9 cellular contexts compared by ENCODE assay signal in genomic region chr22:35649636-35650250, GRCh38. TPM values are rescaled to one million over a fixed set of nuclear protein-coding genes. Genes with fewer than 3 reads are reported as not detected.
DNase-seq lines count a peak whose midpoint lies in the region; ATAC-seq and TF ChIP-seq lines count a peak whose summit lies in the region.
"Had no signal": no experiment of that assay in that cellular context is flagged by ENCODE, and none has a peak within 500 bp of the region (broad histone marks: within the 10 kb centered on the region; RNA-seq: fewer than 3 reads in every experiment).

No MANE protein-coding gene starts in this region.

- no peak overlapping the region; the same call in 1 of the 2 replicates for H3K9ac ChIP-seq in SU-DHL-6 (ENCODE audit: low read length)

- H3K4me3 Mint-ChIP-seq in stimulated activated memory B cell treated with anti-CD40 and anti-IgM and Interleukin-4, amounts not matched to agents 10 μg/mL and 1 μg/mL and 100 μg/mL, for 72 hours = peak overlapping the region; percentile 98
- H3K4me3 Mint-ChIP-seq: neural crest cell had no signal

- no peaks in the 10 kb centered on the region for H3K27me3 ChIP-seq in SU-DHL-6 (ENCODE audit: low read length)

- H3K79me2 ChIP-seq in SU-DHL-6 (ENCODE audit: insufficient read depth, low read length) = no peaks in the 10 kb centered on the region

- no peaks in the 10 kb centered on the region for H3K9me2 ChIP-seq in SU-DHL-6 (replicated peaks; ENCODE audit: insufficient read depth, low read length)

- peaks cover 21% of the 10 kb centered on the region for H3F3A ChIP-seq in SU-DHL-6 (ENCODE audit: insufficient read depth)

- no peak for ATAC-seq in stimulated activated memory B cell treated with anti-CD40 and anti-IgM and Interleukin-4, amounts not matched to agents 10 μg/mL and 1 μg/mL and 100 μg/mL, for 72 hours
- no peak for ATAC-seq in SK-N-SH treated with all-trans-retinoic acid at 6 μM for 48 hours

- H2AFZ ChIP-seq in SU-DHL-6 (ENCODE audit: low read depth, low read length, severe bottlenecking) = no peak overlapping the region

- peaks cover 10% of the 10 kb centered on the region for H3K36me3 Mint-ChIP-seq in stimulated activated memory B cell treated with anti-CD40 and anti-IgM and Interleukin-4, amounts not matched to agents 10 μg/mL and 1 μg/mL and 100 μg/mL, for 72 hours

- DNase-seq in GM12865 (ENCODE audit: low read depth) = no peak
- DNase-seq in fibroblast of the aortic adventitia (ENCODE audit: low read depth) = no peak
- DNase-seq in NCI-H128 (lab: John Stamatoyannopoulos, UW; ENCODE audit: unreplicated experiment) = no peak
- no peak for DNase-seq in occipital lobe (lab: John Stamatoyannopoulos, UW)
- DNase-seq: Karpas-422 had no signal

- peak overlapping the region; percentile 98 for H3K27ac Mint-ChIP-seq in stimulated activated memory B cell treated with anti-CD40 and anti-IgM and Interleukin-4, amounts not matched to agents 10 μg/mL and 1 μg/mL and 100 μg/mL, for 72 hours

- H3K27me3 Mint-ChIP-seq in stimulated activated memory B cell treated with anti-CD40 and anti-IgM and Interleukin-4, amounts not matched to agents 10 μg/mL and 1 μg/mL and 100 μg/mL, for 72 hours = no peaks in the 10 kb centered on the region

- no peaks in the 10 kb centered on the region for H4K20me1 ChIP-seq in SU-DHL-6 (ENCODE audit: low read depth, low read length)

- H3K9me3 ChIP-seq in SU-DHL-6 (ENCODE audit: insufficient read depth, low read length) = no peaks in the 10 kb centered on the region

- no peaks in the 10 kb centered on the region for H3K9me3 Mint-ChIP-seq in stimulated activated memory B cell treated with anti-CD40 and anti-IgM and Interleukin-4, amounts not matched to agents 10 μg/mL and 1 μg/mL and 100 μg/mL, for 72 hours
- H3K9me3 Mint-ChIP-seq: neural crest cell had no signal

- no peak overlapping the region for H3K27ac ChIP-seq in SU-DHL-6 (ENCODE audit: low read depth, low read length)

- H3K36me3 ChIP-seq in SU-DHL-6 (ENCODE audit: low read length) = no peaks in the 10 kb centered on the region

- peak overlapping the region; percentile 84 for H3K4me2 ChIP-seq in SU-DHL-6 (ENCODE audit: low read depth, low read length, poor library complexity, severe bottlenecking)

- no peak for TF ChIP-seq CTCF in GM12865 (IDR thresholded peaks at IDR 0.05; ENCODE audit: insufficient read depth, low read depth, low read length, missing control alignments)
- TF ChIP-seq CTCF in SU-DHL-6 (IDR thresholded peaks at IDR 0.05; ENCODE audit: insufficient read depth, low read length, poor library complexity, severe bottlenecking) = no peak
- no peak for TF ChIP-seq CTCF in fibroblast of the aortic adventitia (IDR thresholded peaks at IDR 0.05; ENCODE audit: insufficient read depth, low read length)

- H3K4me1 Mint-ChIP-seq in stimulated activated memory B cell treated with anti-CD40 and anti-IgM and Interleukin-4, amounts not matched to agents 10 μg/mL and 1 μg/mL and 100 μg/mL, for 72 hours = peaks cover 30% of the 10 kb centered on the region
- H3K4me1 Mint-ChIP-seq: neural crest cell had no signal

- H3K4me3 ChIP-seq in GM12865 (ENCODE audit: low read depth, low read length) (peak overlapping the region; percentile 93), SU-DHL-6 (ENCODE audit: insufficient read depth, low read length, poor library complexity, severe bottlenecking) (no peak overlapping the region), fibroblast of the aortic adventitia (ENCODE audit: low read depth, low read length) (peak overlapping the region; percentile 79)

TF ChIP-seq in SK-N-SH treated with all-trans-retinoic acid at 6 μM for 48 hours, 23 proteins besides CTCF, POLR2A, EP300 and RAD21:
- no peak for TF ChIP-seq TSHZ2 (CRISPR knock-in tag; IDR thresholded peaks at IDR 0.05)
- no peak for TF ChIP-seq ZNF8 (CRISPR knock-in tag; IDR thresholded peaks at IDR 0.05)
- no peak for TF ChIP-seq PATZ1 (CRISPR knock-in tag; IDR thresholded peaks at IDR 0.05; ENCODE audit: borderline replicate concordance)
- no peak for TF ChIP-seq PPARA (CRISPR knock-in tag; IDR thresholded peaks at IDR 0.05; ENCODE audit: borderline replicate concordance)
- TF ChIP-seq ZC3H10 (CRISPR knock-in tag; IDR thresholded peaks at IDR 0.05) = no peak
- TF ChIP-seq CSDC2 (CRISPR knock-in tag; IDR thresholded peaks at IDR 0.05) = no peak
- no peak for TF ChIP-seq GLIS3 (CRISPR knock-in tag; IDR thresholded peaks at IDR 0.05)

RNA-seq across cellular contexts. Expression of gene APOL6, which starts 1.5 kb away (rescaled TPM):
- total RNA-seq in fibroblast of the aortic adventitia (ENCODE audit: low replicate concordance) = 29.4 and 33.1 TPM in 2 replicates
- 2.2 TPM for total RNA-seq in occipital lobe
- total RNA-seq: neural crest cell had no signal

RNA-seq across cellular contexts. Expression of gene MB, which starts 32.6 kb away (rescaled TPM):
- not detected in 2 replicates for total RNA-seq in fibroblast of the aortic adventitia (ENCODE audit: low replicate concordance)
- total RNA-seq in occipital lobe = not detected
- total RNA-seq: neural crest cell had no signal
